11 cellular contexts compared by ENCODE assay signal in the genomic region with DNA sequence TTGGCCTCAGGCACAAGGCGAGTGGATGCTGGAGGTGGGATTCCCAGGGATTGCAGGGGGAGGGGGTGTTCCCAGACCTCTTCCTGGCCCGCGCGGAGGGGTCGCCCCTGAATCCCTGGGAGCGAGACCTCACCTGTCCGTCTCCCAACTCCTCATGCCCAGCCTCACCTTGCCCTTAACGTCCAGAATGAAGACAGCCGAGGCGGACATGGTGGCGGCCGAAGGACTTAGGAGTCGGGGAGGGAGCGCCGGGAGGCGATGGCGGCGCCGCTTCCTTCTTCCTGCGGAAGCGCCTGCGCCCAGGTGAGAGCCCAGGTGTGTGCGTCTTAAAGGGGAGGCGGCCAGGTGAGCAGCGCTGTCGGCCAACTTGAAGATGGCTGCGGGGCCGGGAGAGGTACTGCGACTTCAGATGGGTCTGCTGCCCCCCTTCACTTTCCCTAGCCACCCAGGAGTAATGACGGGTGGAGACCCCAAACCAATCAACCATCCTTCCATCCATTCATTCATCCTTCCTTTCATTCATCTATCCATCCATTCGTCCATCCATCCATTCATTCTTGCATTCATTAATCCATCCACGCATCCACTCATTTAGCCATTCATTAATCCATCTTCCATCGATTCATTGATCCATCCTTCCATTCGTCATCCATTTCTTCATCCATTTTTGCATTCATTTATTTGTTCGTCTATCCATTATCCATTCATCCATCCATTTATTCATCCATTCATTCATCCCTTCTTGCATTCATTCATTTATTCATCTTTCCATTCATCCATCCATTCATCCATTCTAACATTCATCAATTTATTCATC. TPM values are rescaled to one million over a fixed set of nuclear protein-coding genes. Genes with fewer than 3 reads are reported as not detected.
DNase-seq lines count a peak whose midpoint lies in the region; ATAC-seq and TF ChIP-seq lines count a peak whose summit lies in the region.
"Had no signal": no experiment of that assay in that cellular context is flagged by ENCODE, and none has a peak within 500 bp of the region (broad histone marks: within the 10 kb centered on the region; RNA-seq: fewer than 3 reads in every experiment).

A gene (minus strand): TSS at position 291 of the 817 bp plus-strand sequence. CDS start 81 bp downstream, at position 210.

- 100% methylated on average over 4 of the region's 35 CpGs for WGBS in H9 (ENCODE audit: extremely low coverage, insufficient read length, low lambda C conversion rate)
- 16% methylated on average over 35 of the region's 35 CpGs for WGBS in smooth muscle cell (ENCODE audit: low lambda C conversion rate)

- H3F3A ChIP-seq in smooth muscle cell (ENCODE audit: low read depth) = no peaks in the 10 kb centered on the region

- peaks cover 7% of the 10 kb centered on the region for H3K36me3 ChIP-seq in iPS-15b (ENCODE audit: control insufficient read depth, insufficient read depth, low read length)
- no peaks in the 10 kb centered on the region for H3K36me3 ChIP-seq in smooth muscle cell (ENCODE audit: low read depth)

- H2BK15ac ChIP-seq in H9 (ENCODE audit: low read depth, low read length) = no peak within 1 kb of the TSS

- no peak within 1 kb of the TSS for H2BK5ac ChIP-seq in H9 (ENCODE audit: insufficient read length, low read length)

- H3K4me1 ChIP-seq in H9 (ENCODE audit: insufficient read depth, low read length) (no peaks in the 10 kb centered on the region), iPS-15b (ENCODE audit: control insufficient read depth, insufficient read depth, low read length) (no peaks in the 10 kb centered on the region), smooth muscle cell (ENCODE audit: low read depth) (no peaks in the 10 kb centered on the region)

- no peak within 1 kb of the TSS for H4K5ac ChIP-seq in H9 (ENCODE audit: insufficient read length, low read depth, low read length)

- H3K9ac ChIP-seq in H9 (ENCODE audit: extremely low read depth, insufficient read length, low read length) (peak within 1 kb of the TSS; percentile 24), iPS-15b (ENCODE audit: low read depth, low read length) (peak within 1 kb of the TSS; percentile 65), smooth muscle cell (ENCODE audit: low read depth) (no peak within 1 kb of the TSS)

- H3K4me2 ChIP-seq in H9 (ENCODE audit: insufficient read depth, insufficient read length, low read length) (peak within 1 kb of the TSS; percentile 32), smooth muscle cell (peak within 1 kb of the TSS; percentile 61)

- H3T11ph ChIP-seq in H9 (ENCODE audit: low read length) = no peak within 1 kb of the TSS

- peaks cover 12 to 22% of the 10 kb centered on the region in 2 experiments for H3K4me1 Mint-ChIP-seq in H9
- peaks cover 26% of the 10 kb centered on the region for H3K4me1 Mint-ChIP-seq in stimulated activated effector memory CD8-positive, alpha-beta T cell treated with anti-CD3 and anti-CD28 coated beads, Interleukin-12 subunit alpha, Interleukin-12 subunit beta, amount 100 ng/mL, for 72 hours

- no peak within 1 kb of the TSS for H3K23ac ChIP-seq in H9 (ENCODE audit: insufficient read length, low read depth, low read length)

- H3K23me2 ChIP-seq in H9 (ENCODE audit: insufficient read length, low read depth, low read length, poor library complexity, severe bottlenecking) = no peaks in the 10 kb centered on the region

- TF ChIP-seq CTCF in H9 (conservative IDR thresholded peaks at IDR 0.05) (no peak), smooth muscle cell (IDR thresholded peaks at IDR 0.05; ENCODE audit: borderline replicate concordance, insufficient read depth, poor library complexity, severe bottlenecking) (no peak)

- H4K20me1 ChIP-seq in H9 (ENCODE audit: control insufficient read depth, insufficient read depth, insufficient read length) (no peaks in the 10 kb centered on the region), smooth muscle cell (ENCODE audit: low read depth) (no peaks in the 10 kb centered on the region)

- no peak within 1 kb of the TSS for H2BK20ac ChIP-seq in H9 (ENCODE audit: low read depth, low read length, poor library complexity, severe bottlenecking)

- peak within 1 kb of the TSS; percentile 64; the same call in 1 of the 2 replicates for H3K14ac ChIP-seq in H9 (ENCODE audit: insufficient read depth, low read length)

- peak within 1 kb of the TSS; percentile 75 to 98 for H3K4me3 Mint-ChIP-seq in H9
- no peak within 1 kb of the TSS for H3K4me3 Mint-ChIP-seq in stimulated activated effector memory CD8-positive, alpha-beta T cell treated with anti-CD3 and anti-CD28 coated beads, Interleukin-12 subunit alpha, Interleukin-12 subunit beta, amount 100 ng/mL, for 72 hours
- H3K4me3 Mint-ChIP-seq: activated T-cell treated with anti-CD3 and anti-CD28 coated beads, Interleukin-2, amount 50 U/mL, for 24 hours had no signal

- no peak within 1 kb of the TSS for H3K27ac ChIP-seq in H9 (ENCODE audit: insufficient read length, low read depth, low read length)
- H3K27ac ChIP-seq in smooth muscle cell (ENCODE audit: low read depth) = no peak within 1 kb of the TSS

- H3K79me2 ChIP-seq in H9 (ENCODE audit: insufficient read depth, low read length) = no peaks in the 10 kb centered on the region
- H3K79me2 ChIP-seq in smooth muscle cell (ENCODE audit: low read depth) = no peaks in the 10 kb centered on the region

- H3K4me3 ChIP-seq in iPS-15b (ENCODE audit: low read depth, low read length) (peak within 1 kb of the TSS; percentile 91), smooth muscle cell (peak within 1 kb of the TSS; percentile 51)

- peak within 1 kb of the TSS; percentile 36 to 94 (median 65); a peak in 4 of 7 replicates for H3K27ac Mint-ChIP-seq in H9
- no peak within 1 kb of the TSS for H3K27ac Mint-ChIP-seq in stimulated activated effector memory CD8-positive, alpha-beta T cell treated with anti-CD3 and anti-CD28 coated beads, Interleukin-12 subunit alpha, Interleukin-12 subunit beta, amount 100 ng/mL, for 72 hours
- H3K27ac Mint-ChIP-seq: activated T-cell treated with anti-CD3 and anti-CD28 coated beads, Interleukin-2, amount 50 U/mL, for 24 hours had no signal

- no peak within 1 kb of the TSS for H2AK5ac ChIP-seq in H9 (ENCODE audit: insufficient read length, low read length)

- no peaks in the 10 kb centered on the region for H3K9me3 ChIP-seq in H9 (ENCODE audit: control insufficient read depth, low read depth, low read length)
- H3K9me3 ChIP-seq in iPS-15b (ENCODE audit: control insufficient read depth, insufficient read depth, low read length) = no peaks in the 10 kb centered on the region
- H3K9me3 ChIP-seq in smooth muscle cell (replicated peaks; ENCODE audit: low read depth) = no peaks in the 10 kb centered on the region

- H3K56ac ChIP-seq in H9 (ENCODE audit: insufficient read length, low read depth, low read length) = no peak within 1 kb of the TSS

- H4K8ac ChIP-seq in H9 (replicated peaks; ENCODE audit: insufficient read length, low read depth, low read length) = no peak within 1 kb of the TSS

- DNase-seq in H9 (peak; percentile 85), NCI-H774 (lab: John Stamatoyannopoulos, UW) (peak; percentile 41), smooth muscle cell (lab: John Stamatoyannopoulos, UW; ENCODE audit: unreplicated experiment) (no peak), kidney glomerular epithelial cell (lab: John Stamatoyannopoulos, UW) (no peak)
- DNase-seq in stimulated activated effector memory CD8-positive, alpha-beta T cell treated with anti-CD3 and anti-CD28 coated beads, Interleukin-12 subunit alpha, Interleukin-12 subunit beta, amount 100 ng/mL, for 72 hours (ENCODE audit: low spot score in 2 of 2) = no peak
- DNase-seq: activated T-cell treated with anti-CD3 and anti-CD28 coated beads, Interleukin-2, amount 50 U/mL, for 24 hours; central memory CD4-positive, alpha-beta T cell; NK-92 treated with Interleukin-12 subunit alpha and Interleukin-12 subunit beta, amount 100 ng/mL, for 24 hours had no signal

- peaks cover 5 to 25% (median 22%) of the 10 kb centered on the region in 3 experiments for H3K36me3 Mint-ChIP-seq in H9 (ENCODE audit: insufficient read depth in 1 of 3, low read depth in 3 of 3)
- peaks cover 6% of the 10 kb centered on the region for H3K36me3 Mint-ChIP-seq in stimulated activated effector memory CD8-positive, alpha-beta T cell treated with anti-CD3 and anti-CD28 coated beads, Interleukin-12 subunit alpha, Interleukin-12 subunit beta, amount 100 ng/mL, for 72 hours

- H3K27me3 Mint-ChIP-seq in H9 (ENCODE audit: low read depth) = peaks cover 9% of the 10 kb centered on the region

- no peak within 1 kb of the TSS for H2BK120ac ChIP-seq in H9 (ENCODE audit: low read depth, low read length, poor library complexity, severe bottlenecking)

- H3K4ac ChIP-seq in H9 (ENCODE audit: low read depth, low read length) = no peak within 1 kb of the TSS

- H2BK12ac ChIP-seq in H9 (ENCODE audit: insufficient read length, low read depth, low read length) = no peak within 1 kb of the TSS

- H4K91ac ChIP-seq in H9 (ENCODE audit: insufficient read length, low read depth, low read length) = no peak within 1 kb of the TSS

- no peaks in the 10 kb centered on the region for H3K79me1 ChIP-seq in H9 (ENCODE audit: insufficient read depth, low read depth, low read length, poor library complexity, severe bottlenecking)

- H3K18ac ChIP-seq in H9 (ENCODE audit: insufficient read length, low read depth, low read length) = peak within 1 kb of the TSS; percentile 17

- ATAC-seq in HG03457 (IDR thresholded peaks at IDR 0.05; ENCODE audit: unreplicated experiment) (no peak), HG03354 (IDR thresholded peaks at IDR 0.05; ENCODE audit: poor library complexity, severe bottlenecking, unreplicated experiment) (no peak)
- ATAC-seq in stimulated activated effector memory CD8-positive, alpha-beta T cell treated with anti-CD3 and anti-CD28 coated beads, Interleukin-12 subunit alpha, Interleukin-12 subunit beta, amount 100 ng/mL, for 72 hours = no peak

- H2AFZ ChIP-seq in H9 (ENCODE audit: low read length) (no peak within 1 kb of the TSS), smooth muscle cell (ENCODE audit: low read depth) (no peak within 1 kb of the TSS)

- H3K27me3 ChIP-seq in H9 (ENCODE audit: insufficient read depth, low read length) (no peaks in the 10 kb centered on the region), iPS-15b (ENCODE audit: control insufficient read depth, insufficient read depth, low read length) (no peaks in the 10 kb centered on the region), smooth muscle cell (ENCODE audit: low read depth) (peaks cover 22% of the 10 kb centered on the region)

- H3K9me3 Mint-ChIP-seq in H9 = no peaks in the 10 kb centered on the region
- H3K9me3 Mint-ChIP-seq in stimulated activated effector memory CD8-positive, alpha-beta T cell treated with anti-CD3 and anti-CD28 coated beads, Interleukin-12 subunit alpha, Interleukin-12 subunit beta, amount 100 ng/mL, for 72 hours = no peaks in the 10 kb centered on the region
- H3K9me3 Mint-ChIP-seq: activated T-cell treated with anti-CD3 and anti-CD28 coated beads, Interleukin-2, amount 50 U/mL, for 24 hours had no signal

RNA-seq across cellular contexts. Expression of the gene that starts here (rescaled TPM):
- total RNA-seq in H9 (2021) (146 and 150 TPM in 2 replicates), smooth muscle cell (19.8 and 37.1 TPM in 2 replicates)
- polyA plus RNA-seq in smooth muscle cell = 8.8 and 30.2 TPM in 2 replicates

Comparison
In these comparisons a context has a peak if more than half of its experiments do, and no peak if none do; other contexts are left out.
1. DNase-seq: peak in H9 (single experiment) and NCI-H774 (single experiment); none in smooth muscle cell (single experiment), stimulated activated effector memory CD8-positive, alpha-beta T cell treated with anti-CD3 and anti-CD28 coated beads, Interleukin-12 subunit alpha, Interleukin-12 subunit beta, amount 100 ng/mL, for 72 hours (0 of 2) and kidney glomerular epithelial cell (single experiment).